9 cellular contexts compared by ENCODE assay signal in the genomic region with DNA sequence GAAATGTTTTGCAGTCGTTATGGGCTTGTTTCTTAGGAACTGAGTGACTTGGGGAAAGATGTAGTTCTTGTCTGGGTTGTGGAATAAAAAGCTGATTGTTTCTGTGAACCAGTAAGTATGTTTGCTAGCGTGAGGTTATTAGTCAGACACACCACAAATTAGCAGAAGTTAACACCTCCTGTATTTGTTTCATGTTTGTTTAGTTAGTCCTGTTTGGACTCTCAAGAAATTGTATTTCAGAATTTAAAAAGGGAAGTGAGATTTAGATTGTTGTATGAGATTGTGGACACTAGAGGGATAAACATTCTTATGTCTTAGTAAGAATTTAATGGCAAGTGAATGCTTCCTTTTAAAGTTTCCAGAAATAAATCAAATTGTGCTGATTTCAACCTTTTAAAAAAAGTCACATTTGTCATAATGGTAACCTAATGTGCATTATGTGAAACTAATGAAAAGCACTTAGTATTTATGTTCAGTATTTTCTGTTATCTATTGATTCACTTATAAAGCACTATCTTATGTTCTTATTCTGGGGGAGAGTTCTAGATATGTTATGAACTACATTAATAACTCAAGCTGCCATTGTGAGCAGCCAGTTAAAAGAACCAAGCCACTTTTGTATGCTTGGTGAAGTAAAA. TPM values are rescaled to one million over a fixed set of nuclear protein-coding genes. Genes with fewer than 3 reads are reported as not detected.
DNase-seq lines count a peak whose midpoint lies in the region; ATAC-seq, FAIRE-seq and TF ChIP-seq lines count a peak whose summit lies in the region.
"Had no signal": no experiment of that assay in that cellular context is flagged by ENCODE, and none has a peak within 500 bp of the region (broad histone marks: within the 10 kb centered on the region; RNA-seq: fewer than 3 reads in every experiment).

No MANE protein-coding gene starts in this region.

- peak in 3 of 5 experiments; percentile 13 to 31 (median 15) for TF ChIP-seq CTCF in tibial nerve (IDR thresholded peaks at IDR 0.05)
- TF ChIP-seq CTCF in CD8-positive, alpha-beta T cell (IDR thresholded peaks at IDR 0.05) = no peak

- TF ChIP-seq EP300 in tibial nerve (IDR thresholded peaks at IDR 0.05) = no peak

- in situ Hi-C loops in KBM-7 (cut with MboI; ENCODE audit: low pct_unique_long_range_greater_than_20kb, low sequenced_read_pairs) = no loop called here

- no peak overlapping the region for H3K4me3 Mint-ChIP-seq in CD8-positive, alpha-beta T cell

- POLR2A ChIA-PET in CD8-positive, alpha-beta T cell (lab: Charles Lee) = interaction anchor here (0.7 kb wide), 1 partner anchor 8 kb away, joined by 3 read pairs; no protein-coding TSS in a partner anchor

- no peaks in the 10 kb centered on the region for H3K9me3 ChIP-seq in tibial nerve
- H3K9me3 ChIP-seq in CD8-positive, alpha-beta T cell (ENCODE audit: low read length) = no peaks in the 10 kb centered on the region
- no peaks in the 10 kb centered on the region for H3K9me3 ChIP-seq in aorta (ENCODE audit: control insufficient read depth, low read length)

- TF ChIP-seq POLR2A in tibial nerve (IDR thresholded peaks at IDR 0.05) = no peak

- peaks cover 10% of the 10 kb centered on the region for H3K36me3 Mint-ChIP-seq in CD8-positive, alpha-beta T cell

- H3K27ac ChIP-seq in tibial nerve (peak overlapping the region in 3 of 4 donors; percentile 32 to 76 (median 75)), aorta (ENCODE audit: low read depth in 1 of 2, low read length in 2 of 2) (peak overlapping the region in 1 of 2 donors; percentile 67)
- H3K27ac ChIP-seq in CD8-positive, alpha-beta T cell (ENCODE audit: low read depth, low read length) = no peak overlapping the region

- no peaks in the 10 kb centered on the region for H3K9me3 Mint-ChIP-seq in CD8-positive, alpha-beta T cell

- WGBS in tibial nerve, 2 donors = 16 to 27% methylated on average over 2 of the region's 2 CpGs
- 8 to 9% methylated on average over 2 of the region's 2 CpGs for WGBS in aorta, 2 donors

- H3K27me3 ChIP-seq in tibial nerve (no peaks in the 10 kb centered on the region), aorta (ENCODE audit: control insufficient read depth in 1 of 2, insufficient read depth in 2 of 2, low read length in 1 of 2) (no peaks in the 10 kb centered on the region)
- H3K27me3 ChIP-seq in CD8-positive, alpha-beta T cell (ENCODE audit: insufficient read depth, low read length) = no peaks in the 10 kb centered on the region

- H3K4me1 ChIP-seq in tibial nerve (peaks cover 0 to 30% (median 3%) of the 10 kb centered on the region in 4 donors), aorta (ENCODE audit: control insufficient read depth in 1 of 2, insufficient read depth in 2 of 2, low read length in 2 of 2) (peaks cover 5 to 10% of the 10 kb centered on the region in 2 donors)
- peaks cover 6% of the 10 kb centered on the region for H3K4me1 ChIP-seq in CD8-positive, alpha-beta T cell (ENCODE audit: insufficient read depth, low read length)

- H3K4me3 ChIP-seq in tibial nerve (no peak overlapping the region), aorta (ENCODE audit: low read length in 2 of 2) (no peak overlapping the region)
- H3K4me3 ChIP-seq in CD8-positive, alpha-beta T cell (ENCODE audit: low read depth, low read length) = no peak overlapping the region

- peaks cover 9% of the 10 kb centered on the region for H3K4me1 Mint-ChIP-seq in CD8-positive, alpha-beta T cell (ENCODE audit: low read depth)

- ATAC-seq in GM21529 (IDR thresholded peaks at IDR 0.05; ENCODE audit: unreplicated experiment) (peak; percentile 99), aorta (ENCODE audit: low FRiP score) (no peak)
- ATAC-seq in CD8-positive, alpha-beta T cell = no peak

- intact Hi-C loops in CD8-positive, alpha-beta T cell (cut with DNase I, micrococcal nuclease) = no loop called here
- intact Hi-C loops in aorta (cut with DNase I) = no loop called here

- H3K27ac Mint-ChIP-seq in CD8-positive, alpha-beta T cell = no peak overlapping the region

- no peaks in the 10 kb centered on the region for H3K27me3 Mint-ChIP-seq in CD8-positive, alpha-beta T cell (ENCODE audit: low read depth)

- DNase-seq in EL = peak; percentile 20
- DNase-seq in KBM-7 = peak; percentile 51
- no peak for DNase-seq in tibial nerve (ENCODE audit: low spot score in 2 of 2)
- DNase-seq in CD8-positive, alpha-beta T cell = no peak
- DNase-seq in aorta = no peak
- no peak for DNase-seq in urothelium cell line (ENCODE audit: low spot score)

- CTCF ChIA-PET in CD8-positive, alpha-beta T cell (lab: Charles Lee) = interaction anchor here (0.9 kb wide), 1 partner anchor 26 kb away, joined by 4 read pairs; the partner anchor contains the start of gene ATP10D

- FAIRE-seq in endometrium (lab: Jason Lieb, UNC) = peak; percentile 72
- no peak for FAIRE-seq in urothelium cell line (lab: Jason Lieb, UNC)
- FAIRE-seq: colon had no signal

- H3K36me3 ChIP-seq in tibial nerve = peaks cover 0 to 32% (median 0%) of the 10 kb centered on the region in 3 donors
- no peaks in the 10 kb centered on the region for H3K36me3 ChIP-seq in CD8-positive, alpha-beta T cell (ENCODE audit: insufficient read depth, low read length)
- H3K36me3 ChIP-seq in aorta (ENCODE audit: control insufficient read depth in 1 of 2, insufficient read depth in 2 of 2, low read length in 1 of 2) = peaks cover 0 to 4% of the 10 kb centered on the region in 2 donors

RNA-seq across cellular contexts. Expression of gene ATP10D, which starts 25.6 kb away (rescaled TPM):
- total RNA-seq in tibial nerve = 10 to 100 TPM; 13.5 to 28.2 (median 18.0) TPM
- total RNA-seq in CD8-positive, alpha-beta T cell = 1 to 10 TPM; 2.3 to 2.4 TPM
- total RNA-seq in aorta = 10 to 100 TPM; 55.6 to 57.4 TPM
- 10 to 100 TPM in 1 of 2 donors, 1 to 10 TPM in 1; 9.3 to 26.9 TPM for polyA plus RNA-seq in aorta

RNA-seq across cellular contexts. Expression of gene COMMD8, which starts 47.1 kb away (rescaled TPM):
- total RNA-seq in tibial nerve = 10 to 100 TPM in 2 of 4 donors, 1 to 10 TPM in 2; 9.0 to 13.5 (median 10.5) TPM
- 1 to 10 TPM; 4.6 to 6.3 TPM for total RNA-seq in CD8-positive, alpha-beta T cell
- total RNA-seq in aorta = 10 to 100 TPM in 1 of 2 donors, 1 to 10 TPM in 1; 10.0 to 11.7 TPM
- polyA plus RNA-seq in aorta = 10 to 100 TPM; 19.7 to 29.8 TPM

Comparison
In these comparisons a context has a peak if more than half of its experiments do, and no peak if none do; other contexts are left out.
1. DNase-seq: peak in EL (single experiment) and KBM-7 (single experiment); none in tibial nerve (0 of 2), CD8-positive, alpha-beta T cell (0 of 7), aorta (0 of 2) and urothelium cell line (single experiment).
2. RNA of gene ATP10D, which starts 25.6 kb away (total RNA-seq): 55.6 to 57.4 TPM in aorta and 13.5 to 28.2 TPM in tibial nerve; 2.3 to 2.4 TPM in CD8-positive, alpha-beta T cell; every median in the first group is over 4 times any median in the second.